In genomic region chr3:9422712-9423424, GRCh38 we compare ENCODE assay signal across 8 cellular contexts. TPM values are rescaled to one million over a fixed set of nuclear protein-coding genes. Genes with fewer than 3 reads are reported as not detected.
DNase-seq lines count a peak whose midpoint lies in the region; ATAC-seq and TF ChIP-seq lines count a peak whose summit lies in the region.

No MANE protein-coding gene starts in this region.

- no peaks in the 10 kb centered on the region for H3K9me3 Mint-ChIP-seq in activated T-helper 17 cell treated with anti-CD3 and anti-CD28 coated beads, Interleukin-2, amount 50 U/mL, for 72 hours
- H3K9me3 Mint-ChIP-seq in nephron progenitor cell = no peaks in the 10 kb centered on the region

- H3K27ac Mint-ChIP-seq in activated T-helper 17 cell treated with anti-CD3 and anti-CD28 coated beads, Interleukin-2, amount 50 U/mL, for 72 hours = peak overlapping the region; percentile 77
- H3K27ac Mint-ChIP-seq in nephron progenitor cell = peak overlapping the region; percentile 95

- peaks cover 68% of the 10 kb centered on the region for H3K36me3 Mint-ChIP-seq in activated T-helper 17 cell treated with anti-CD3 and anti-CD28 coated beads, Interleukin-2, amount 50 U/mL, for 72 hours (ENCODE audit: low read depth)
- peaks cover 41% of the 10 kb centered on the region for H3K36me3 Mint-ChIP-seq in nephron progenitor cell (ENCODE audit: low read depth)

- peak; percentile 89 for DNase-seq in BJ (ENCODE audit: low read depth)
- peak; percentile 10 for DNase-seq in GOT3 (lab: John Stamatoyannopoulos, UW)
- peak; percentile 91 for DNase-seq in NCI-H226
- DNase-seq in fibroblast of villous mesenchyme (ENCODE audit: low read depth) = peak; percentile 98
- no peak for DNase-seq in nephron progenitor cell
- DNase-seq in stimulated activated CD4-positive, alpha-beta T cell treated with anti-CD3 and anti-CD28 coated beads, Interleukin-15, amount 100 ng/mL, for 24 hours = no peak

- peak overlapping the region; percentile 4; the same call in 1 of the 2 replicates for H3K4me3 ChIP-seq in BJ (ENCODE audit: low read depth, low read length)
- H3K4me3 ChIP-seq in fibroblast of villous mesenchyme (ENCODE audit: low read depth, low read length) = no peak overlapping the region

- H3K4me3 Mint-ChIP-seq in activated T-helper 17 cell treated with anti-CD3 and anti-CD28 coated beads, Interleukin-2, amount 50 U/mL, for 72 hours = peak overlapping the region; percentile 31
- H3K4me3 Mint-ChIP-seq in nephron progenitor cell = peak overlapping the region; percentile 41

- ATAC-seq in activated T-helper 17 cell treated with anti-CD3 and anti-CD28 coated beads, Interleukin-2, amount 50 U/mL, for 72 hours (replicated peaks) = peak; percentile 64
- no peak for ATAC-seq in HG03378 (IDR thresholded peaks at IDR 0.05; ENCODE audit: unreplicated experiment)

- POLR2A ChIA-PET in BJ (lab: Charles Lee) = no interaction called here

- peaks cover 21% of the 10 kb centered on the region for H3K4me1 Mint-ChIP-seq in activated T-helper 17 cell treated with anti-CD3 and anti-CD28 coated beads, Interleukin-2, amount 50 U/mL, for 72 hours
- peaks cover 19% of the 10 kb centered on the region for H3K4me1 Mint-ChIP-seq in nephron progenitor cell

- H3K27me3 ChIP-seq in BJ (ENCODE audit: control insufficient read depth, insufficient read depth, low read length) = no peaks in the 10 kb centered on the region

- H3K36me3 ChIP-seq in BJ (ENCODE audit: control insufficient read depth, insufficient read depth, low read length) = peaks cover 7% of the 10 kb centered on the region

- no peaks in the 10 kb centered on the region for H3K27me3 Mint-ChIP-seq in activated T-helper 17 cell treated with anti-CD3 and anti-CD28 coated beads, Interleukin-2, amount 50 U/mL, for 72 hours
- H3K27me3 Mint-ChIP-seq in nephron progenitor cell (ENCODE audit: low read depth, poor library complexity) = no peaks in the 10 kb centered on the region

- CTCF ChIA-PET in BJ (lab: Yijun Ruan, JAX) = interaction anchor here (0.7 to 1.1 kb wide), 3 partner anchors 9 to 19 kb away, joined by 3 read pairs; no protein-coding TSS in a partner anchor

- TF ChIP-seq CTCF in BJ (IDR thresholded peaks at IDR 0.05; ENCODE audit: insufficient read depth, low read depth, low read length) (peak; percentile 56), fibroblast of villous mesenchyme (IDR thresholded peaks at IDR 0.05; ENCODE audit: insufficient read depth, low read depth, low read length) (peak; percentile 77), nephron progenitor cell (IDR thresholded peaks at IDR 0.05) (peak; percentile 46)

RNA-seq across cellular contexts. Expression of gene SETD5, which starts 25.5 kb away (rescaled TPM):
- 47.4 and 55.1 TPM in 2 replicates for polyA plus RNA-seq in BJ (2011; rRNA removed)
- polyA minus RNA-seq in BJ (2011; rRNA and poly(A)+ RNA removed) = 76.9 and 78.7 TPM in 2 replicates
- total RNA-seq in activated T-helper 17 cell treated with anti-CD3 and anti-CD28 coated beads, Interleukin-2, amount 50 U/mL, for 72 hours = 100 to 1,000 TPM; 107 to 148 TPM
- 117 and 140 TPM in 2 replicates for total RNA-seq in fibroblast of villous mesenchyme

Comparison
In these comparisons a context has a peak if more than half of its experiments do, and no peak if none do; other contexts are left out.
1. DNase-seq: peak in BJ (single experiment), GOT3 (single experiment), NCI-H226 (single experiment) and fibroblast of villous mesenchyme (single experiment); none in nephron progenitor cell (single experiment) and stimulated activated CD4-positive, alpha-beta T cell treated with anti-CD3 and anti-CD28 coated beads, Interleukin-15, amount 100 ng/mL, for 24 hours (single experiment).
2. Peak in every context shown above with its lines, with median percentiles within 50 percentile points of each other: CTCF ChIP-seq.